10 cellular contexts compared by ENCODE assay signal in the genomic region with DNA sequence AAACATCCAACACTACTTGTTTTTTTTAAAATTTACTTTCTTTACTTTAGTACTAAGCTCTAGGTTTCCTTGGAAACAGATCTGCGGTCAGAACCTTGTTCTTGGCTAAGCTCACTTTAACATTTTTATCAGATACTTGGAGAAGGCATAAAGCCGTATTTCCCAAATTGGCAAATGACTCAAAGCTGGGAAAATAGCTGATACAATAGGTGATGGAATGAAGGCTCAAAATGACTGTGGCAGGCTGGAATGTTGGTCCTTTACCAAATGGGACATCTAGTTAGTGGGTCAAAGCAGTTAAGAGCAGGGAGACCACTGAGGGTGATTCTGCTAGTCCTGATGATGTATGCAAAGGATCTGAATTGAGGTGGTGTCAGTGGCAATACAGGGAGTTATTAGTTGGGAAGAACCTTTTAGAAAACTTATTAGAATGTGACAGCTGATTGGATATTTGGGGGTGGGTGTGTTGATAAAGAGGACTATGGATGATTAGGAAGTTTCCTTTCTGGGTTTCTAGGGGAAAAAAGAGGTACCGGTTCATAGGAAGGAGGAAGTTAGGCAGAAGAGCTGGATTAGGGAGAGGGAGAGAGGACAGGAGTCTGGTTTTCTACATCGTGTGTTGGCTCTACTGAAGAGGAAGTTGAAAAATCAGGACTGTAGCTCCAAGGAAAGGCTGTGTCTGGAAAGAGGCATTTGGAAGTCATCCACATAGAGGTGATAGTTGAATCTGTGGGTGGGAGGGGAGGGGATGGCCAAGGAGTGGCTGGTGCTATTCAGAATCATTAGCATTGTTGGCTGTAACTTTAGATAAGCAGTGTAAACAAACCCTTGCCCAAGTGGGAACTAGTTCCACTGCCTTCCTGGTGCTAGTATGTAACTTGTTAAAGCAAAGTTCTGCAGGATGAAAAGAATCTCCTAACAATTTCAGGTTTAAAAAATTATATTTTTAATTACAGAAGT. TPM values are rescaled to one million over a fixed set of nuclear protein-coding genes. Genes with fewer than 3 reads are reported as not detected.
DNase-seq lines count a peak whose midpoint lies in the region; ATAC-seq and TF ChIP-seq lines count a peak whose summit lies in the region.
"Had no signal": no experiment of that assay in that cellular context is flagged by ENCODE, and none has a peak within 500 bp of the region (broad histone marks: within the 10 kb centered on the region; RNA-seq: fewer than 3 reads in every experiment).

No MANE protein-coding gene starts in this region.

- 53 to 69% methylated on average over 4 of the region's 4 CpGs for WGBS in endodermal cell (ENCODE audit: insufficient coverage in 1 of 2, insufficient read length in 1 of 2), 2 experiments

- peak overlapping the region; percentile 19 for H3K9ac ChIP-seq in endodermal cell (ENCODE audit: extremely low read depth, low read length, poor library complexity, severe bottlenecking)

- H3K4me3 ChIP-seq in BJ (ENCODE audit: low read depth, low read length) (0 out of 2 replicates have a peak overlapping the region, but pooled peaks have one; percentile 4), endodermal cell (ENCODE audit: low read length) (peak overlapping the region; percentile 67)

- no peaks in the 10 kb centered on the region for H3K27me3 ChIP-seq in BJ (ENCODE audit: control insufficient read depth, insufficient read depth, low read length)
- H3K27me3 ChIP-seq in endodermal cell (ENCODE audit: control insufficient read depth, insufficient read depth, low read length, poor library complexity, severe bottlenecking) = no peaks in the 10 kb centered on the region

- POLR2A ChIA-PET in BJ (lab: Charles Lee) = no interaction called here
- POLR2A ChIA-PET in activated CD4-positive, alpha-beta T cell treated with anti-CD3 and anti-CD28 coated beads, Interleukin-2, amount 10 ng/mL, durations not matched to agents 7 days and 5 days (lab: Charles Lee) = no interaction called here

- no peak for TF ChIP-seq CTCF in BJ (IDR thresholded peaks at IDR 0.05; ENCODE audit: insufficient read depth, low read depth, low read length)
- no peak for TF ChIP-seq CTCF in endodermal cell (conservative IDR thresholded peaks at IDR 0.05)
- TF ChIP-seq CTCF in nephron (IDR thresholded peaks at IDR 0.05; ENCODE audit: unreplicated experiment in 3 of 3) = no peak

- H3K4me1 ChIP-seq in endodermal cell (ENCODE audit: control insufficient read depth, insufficient read depth, low read length) = peaks cover 4% of the 10 kb centered on the region

- H3K9me3 ChIP-seq in endodermal cell (ENCODE audit: control insufficient read depth, low read length) = peaks cover 27% of the 10 kb centered on the region

- H3K27me3 Mint-ChIP-seq in endodermal cell (ENCODE audit: insufficient read depth) (peaks cover 6% of the 10 kb centered on the region), nephron (ENCODE audit: low read depth) (no peaks in the 10 kb centered on the region)
- H3K27me3 Mint-ChIP-seq in activated CD4-positive, alpha-beta T cell treated with anti-CD3 and anti-CD28 coated beads, Interleukin-2, amount 10 ng/mL, durations not matched to agents 7 days and 5 days = peaks cover 17% of the 10 kb centered on the region

- peak overlapping the region; percentile 66 for H3K27ac ChIP-seq in endodermal cell (ENCODE audit: low read depth, low read length)

- ATAC-seq in HG02840 (IDR thresholded peaks at IDR 0.05; ENCODE audit: low FRiP score, unreplicated experiment) (no peak), GM18873 (IDR thresholded peaks at IDR 0.05; ENCODE audit: low FRiP score, unreplicated experiment) (no peak)

- peaks cover 26% of the 10 kb centered on the region for H3K36me3 Mint-ChIP-seq in endodermal cell (ENCODE audit: low read depth)
- H3K36me3 Mint-ChIP-seq in nephron (ENCODE audit: low read depth) = peaks cover 12% of the 10 kb centered on the region
- no peaks in the 10 kb centered on the region for H3K36me3 Mint-ChIP-seq in activated CD4-positive, alpha-beta T cell treated with anti-CD3 and anti-CD28 coated beads, Interleukin-2, amount 10 ng/mL, durations not matched to agents 7 days and 5 days (ENCODE audit: low read depth)

- DNase-seq in BJ (ENCODE audit: low read depth) (peak; percentile 73), HuH-7 (ENCODE audit: low spot score) (peak; percentile 63), endodermal cell (peak; percentile 71), NCI-H2227 treated with DMSO at 0.1 percent for 48 hours (lab: John Stamatoyannopoulos, UW) (no peak)
- DNase-seq in activated CD4-positive, alpha-beta T cell treated with anti-CD3 and anti-CD28 coated beads, Interleukin-2, amount 10 ng/mL, durations not matched to agents 7 days and 5 days = no peak
- DNase-seq: activated CD4-positive, CD25-positive, alpha-beta regulatory T cell treated with anti-CD3 and anti-CD28 coated beads, Interleukin-2, amount 50 U/mL, for 72 hours had no signal

- CTCF ChIA-PET in BJ (lab: Yijun Ruan, JAX) = interaction anchor here (0.6 to 2.0 kb wide), 4 partner anchors 10 to 313 kb away, joined by 3 to 5 read pairs (median 4); no protein-coding TSS in a partner anchor
- CTCF ChIA-PET in activated CD4-positive, alpha-beta T cell treated with anti-CD3 and anti-CD28 coated beads, Interleukin-2, amount 10 ng/mL, durations not matched to agents 7 days and 5 days (lab: Charles Lee) = no interaction called here

- H3K4me1 Mint-ChIP-seq in endodermal cell (peaks cover 26% of the 10 kb centered on the region), nephron (peaks cover 33% of the 10 kb centered on the region)
- no peaks in the 10 kb centered on the region for H3K4me1 Mint-ChIP-seq in activated CD4-positive, alpha-beta T cell treated with anti-CD3 and anti-CD28 coated beads, Interleukin-2, amount 10 ng/mL, durations not matched to agents 7 days and 5 days
- H3K4me1 Mint-ChIP-seq: central memory CD8-positive, alpha-beta T cell had no signal

- H3K36me3 ChIP-seq in BJ (ENCODE audit: control insufficient read depth, insufficient read depth, low read length) (no peaks in the 10 kb centered on the region), endodermal cell (ENCODE audit: control insufficient read depth, insufficient read depth, low read length) (peaks cover 30% of the 10 kb centered on the region)

- H3K27ac Mint-ChIP-seq in endodermal cell = peak overlapping the region; percentile 93
- H3K27ac Mint-ChIP-seq in nephron = peak overlapping the region; percentile 24 to 44 (median 37)
- H3K27ac Mint-ChIP-seq in activated CD4-positive, alpha-beta T cell treated with anti-CD3 and anti-CD28 coated beads, Interleukin-2, amount 10 ng/mL, durations not matched to agents 7 days and 5 days = no peak overlapping the region

- H3K9me3 Mint-ChIP-seq in endodermal cell (peaks cover 24% of the 10 kb centered on the region), nephron (peaks cover 4% of the 10 kb centered on the region)
- H3K9me3 Mint-ChIP-seq in activated CD4-positive, alpha-beta T cell treated with anti-CD3 and anti-CD28 coated beads, Interleukin-2, amount 10 ng/mL, durations not matched to agents 7 days and 5 days = no peaks in the 10 kb centered on the region
- H3K9me3 Mint-ChIP-seq: central memory CD8-positive, alpha-beta T cell had no signal

- peak overlapping the region; percentile 36 for H3K4me3 Mint-ChIP-seq in endodermal cell
- H3K4me3 Mint-ChIP-seq in nephron = peak overlapping the region in 1 of 3 experiments; percentile 0
- H3K4me3 Mint-ChIP-seq in activated CD4-positive, alpha-beta T cell treated with anti-CD3 and anti-CD28 coated beads, Interleukin-2, amount 10 ng/mL, durations not matched to agents 7 days and 5 days = no peak overlapping the region
- H3K4me3 Mint-ChIP-seq: central memory CD8-positive, alpha-beta T cell had no signal

RNA-seq across cellular contexts. Expression of a gene that starts 13.1 kb away (rescaled TPM):
- 3.3 and 3.7 TPM in 2 replicates for polyA plus RNA-seq in BJ (2011; rRNA removed)
- polyA minus RNA-seq in BJ (2011; rRNA and poly(A)+ RNA removed) = 6.9 and 9.6 TPM in 2 replicates
- 10 to 100 TPM; 13.1 to 14.3 TPM for total RNA-seq in endodermal cell
- polyA plus RNA-seq in endodermal cell (2013, experiment 1 of 2) = 4.5 TPM
- 6.2 TPM for polyA plus RNA-seq in endodermal cell (2013, experiment 2 of 2)
- under 1 TPM; 0.02 to 0.04 TPM for total RNA-seq in activated CD4-positive, alpha-beta T cell treated with anti-CD3 and anti-CD28 coated beads, Interleukin-2, amount 10 ng/mL, durations not matched to agents 7 days and 5 days

Comparison
In these comparisons a context has a peak if more than half of its experiments do, and no peak if none do; other contexts are left out.
1. DNase-seq: peak in BJ (single experiment), HuH-7 (single experiment) and endodermal cell (single experiment); none in activated CD4-positive, alpha-beta T cell treated with anti-CD3 and anti-CD28 coated beads, Interleukin-2, amount 10 ng/mL, durations not matched to agents 7 days and 5 days (single experiment) and NCI-H2227 treated with DMSO at 0.1 percent for 48 hours (single experiment).
2. RNA of a gene that starts 13.1 kb away (total RNA-seq): 13.1 to 14.3 TPM in endodermal cell; 0.02 to 0.04 TPM in activated CD4-positive, alpha-beta T cell treated with anti-CD3 and anti-CD28 coated beads, Interleukin-2, amount 10 ng/mL, durations not matched to agents 7 days and 5 days; every median in the first group is over 10 times any median in the second.